In the genomic region with DNA sequence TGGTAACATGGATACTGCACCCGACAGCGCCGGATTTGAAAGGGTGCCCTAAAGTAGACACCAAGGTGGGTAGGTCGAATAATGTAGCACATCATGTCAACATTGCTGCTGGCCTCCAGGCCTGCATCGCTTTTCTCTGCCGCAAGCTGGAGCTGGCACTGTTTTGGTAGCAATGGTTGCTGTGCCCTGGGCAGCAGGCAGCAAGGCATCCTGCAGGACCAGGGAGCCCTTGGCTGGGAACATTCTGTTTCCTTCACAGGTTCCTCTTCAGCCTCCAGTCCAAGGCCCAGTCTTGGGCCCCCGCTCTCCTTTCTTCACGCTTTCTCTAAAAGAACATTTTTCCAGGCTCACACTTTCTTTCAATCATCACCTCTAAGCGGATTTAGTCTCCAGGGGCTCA, we compare ENCODE assay signal across 17 cellular contexts.
DNase-seq lines count a peak whose midpoint lies in the region; ATAC-seq and TF ChIP-seq lines count a peak whose summit lies in the region.
"Had no signal": no experiment of that assay in that cellular context is flagged by ENCODE, and none has a peak within 500 bp of the region (broad histone marks: within the 10 kb centered on the region; RNA-seq: fewer than 3 reads in every experiment).

No MANE protein-coding gene starts in this region.

- WGBS in body of pancreas, 2 donors, result 89 to 90% methylated on average over 9 of the region's 9 CpGs

- H3K4me1 ChIP-seq in gastrocnemius medialis (peaks cover 48 to 72% of the 10 kb centered on the region in 2 donors), body of pancreas (no peaks in the 10 kb centered on the region)

- H3K9me3 Mint-ChIP-seq in activated CD8-positive, alpha-beta T cell treated with anti-CD3 and anti-CD28 coated beads for 36 hours, result peaks cover 3% of the 10 kb centered on the region
- no peaks in the 10 kb centered on the region for H3K9me3 Mint-ChIP-seq in activated CD8-positive, alpha-beta T cell treated with anti-CD3 and anti-CD28 coated beads, Interleukin-2, amount 10 ng/mL, durations not matched to agents 7 days and 5 days (ENCODE audit: insufficient read depth)
- no peaks in the 10 kb centered on the region for H3K9me3 Mint-ChIP-seq in brain

- H3K4me3 Mint-ChIP-seq in activated CD8-positive, alpha-beta T cell treated with anti-CD3 and anti-CD28 coated beads for 36 hours, result no peak overlapping the region
- no peak overlapping the region for H3K4me3 Mint-ChIP-seq in activated CD8-positive, alpha-beta T cell treated with anti-CD3 and anti-CD28 coated beads, Interleukin-2, amount 10 ng/mL, durations not matched to agents 7 days and 5 days
- H3K4me3 Mint-ChIP-seq in brain, result peak overlapping the region in 1 of 5 experiments; percentile 7
- H3K4me3 Mint-ChIP-seq: CD4-positive, CD25-positive, alpha-beta regulatory T cell had no signal

- peak overlapping the region; percentile 30 to 86 (median 56) for H3K27ac ChIP-seq in gastrocnemius medialis
- H3K27ac ChIP-seq in body of pancreas, result no peak overlapping the region
- H3K27ac ChIP-seq: VCaP had no signal

- POLR2A ChIA-PET in activated CD8-positive, alpha-beta T cell treated with anti-CD3 and anti-CD28 coated beads for 36 hours (lab: Charles Lee), result interaction anchor here (0.7 kb wide), 1 partner anchor 503 kb away, joined by 3 read pairs; no protein-coding TSS in a partner anchor
- POLR2A ChIA-PET in activated CD8-positive, alpha-beta T cell treated with anti-CD3 and anti-CD28 coated beads, Interleukin-2, amount 10 ng/mL, durations not matched to agents 7 days and 5 days (lab: Charles Lee), result no interaction called here

- no peak for TF ChIP-seq POLR2A in gastrocnemius medialis (IDR thresholded peaks at IDR 0.05)
- no peak for TF ChIP-seq POLR2A in body of pancreas (IDR thresholded peaks at IDR 0.05)

- H3K36me3 ChIP-seq in gastrocnemius medialis, result no peaks in the 10 kb centered on the region
- no peaks in the 10 kb centered on the region for H3K36me3 ChIP-seq in body of pancreas (replicated peaks in 1 of 2; ENCODE audit: insufficient read depth in 1 of 2, low read depth in 2 of 2)

- H3K27me3 ChIP-seq in gastrocnemius medialis (no peaks in the 10 kb centered on the region), body of pancreas (no peaks in the 10 kb centered on the region)

- H3K9me3 ChIP-seq in gastrocnemius medialis (no peaks in the 10 kb centered on the region), body of pancreas (no peaks in the 10 kb centered on the region)

- H3K27me3 Mint-ChIP-seq in activated CD8-positive, alpha-beta T cell treated with anti-CD3 and anti-CD28 coated beads for 36 hours, result no peaks in the 10 kb centered on the region
- no peaks in the 10 kb centered on the region for H3K27me3 Mint-ChIP-seq in activated CD8-positive, alpha-beta T cell treated with anti-CD3 and anti-CD28 coated beads, Interleukin-2, amount 10 ng/mL, durations not matched to agents 7 days and 5 days (ENCODE audit: low read depth)
- peaks cover 7% of the 10 kb centered on the region for H3K27me3 Mint-ChIP-seq in brain

- intact Hi-C loops in activated CD8-positive, alpha-beta T cell treated with anti-CD3 and anti-CD28 coated beads for 36 hours (cut with micrococcal nuclease), result no loop called here
- intact Hi-C loops in gastrocnemius medialis (cut with DNase I; ENCODE audit: low total_unique reads), result loop anchor here (5.0 to 10.0 kb wide), 2 partner anchors 387 to 555 kb away; no protein-coding TSS in a partner anchor
- intact Hi-C loops in body of pancreas (cut with DNase I), result no loop called here

- H3K4me3 ChIP-seq in gastrocnemius medialis (no peak overlapping the region), body of pancreas (no peak overlapping the region)

- TF ChIP-seq CTCF in activated CD8-positive, alpha-beta T cell treated with anti-CD3 and anti-CD28 coated beads for 36 hours (IDR thresholded peaks at IDR 0.05), result no peak
- TF ChIP-seq CTCF in brain (conservative IDR thresholded peaks at IDR 0.05), result no peak
- TF ChIP-seq CTCF in gastrocnemius medialis (IDR thresholded peaks at IDR 0.05 in 4 of 5, conservative IDR thresholded peaks at IDR 0.05 in 1 of 5), result peak in 2 of 5 experiments; percentile 11 to 24
- no peak for TF ChIP-seq CTCF in body of pancreas (IDR thresholded peaks at IDR 0.05)

- H3K27ac Mint-ChIP-seq in activated CD8-positive, alpha-beta T cell treated with anti-CD3 and anti-CD28 coated beads for 36 hours, result peak overlapping the region; percentile 41
- no peak overlapping the region for H3K27ac Mint-ChIP-seq in activated CD8-positive, alpha-beta T cell treated with anti-CD3 and anti-CD28 coated beads, Interleukin-2, amount 10 ng/mL, durations not matched to agents 7 days and 5 days
- H3K27ac Mint-ChIP-seq in brain, result peak overlapping the region in 4 of 5 experiments; percentile 6 to 49 (median 29)

- no peak for ATAC-seq in activated CD8-positive, alpha-beta T cell treated with anti-CD3 and anti-CD28 coated beads for 36 hours
- no peak for ATAC-seq in activated CD8-positive, alpha-beta T cell treated with anti-CD3 and anti-CD28 coated beads, Interleukin-2, amount 10 ng/mL, durations not matched to agents 7 days and 5 days
- ATAC-seq in gastrocnemius medialis, result peak; percentile 12 to 18
- no peak for ATAC-seq in body of pancreas

- CTCF ChIA-PET in activated CD8-positive, alpha-beta T cell treated with anti-CD3 and anti-CD28 coated beads for 36 hours (lab: Charles Lee), result no interaction called here
- CTCF ChIA-PET in activated CD8-positive, alpha-beta T cell treated with anti-CD3 and anti-CD28 coated beads, Interleukin-2, amount 10 ng/mL, durations not matched to agents 7 days and 5 days (lab: Charles Lee), result no interaction called here

- in situ Hi-C loops in gastrocnemius medialis (cut with MboI; ENCODE audit: low sequenced_read_pairs in 4 of 4), result loop anchor here in 2 of 4 donors (10.0 to 25.0 kb wide), 3 partner anchors 185 to 607 kb away; a partner anchor contains a TSS

- peaks cover 48% of the 10 kb centered on the region for H3K4me1 Mint-ChIP-seq in activated CD8-positive, alpha-beta T cell treated with anti-CD3 and anti-CD28 coated beads for 36 hours (ENCODE audit: low read depth)
- peaks cover 34% of the 10 kb centered on the region for H3K4me1 Mint-ChIP-seq in activated CD8-positive, alpha-beta T cell treated with anti-CD3 and anti-CD28 coated beads, Interleukin-2, amount 10 ng/mL, durations not matched to agents 7 days and 5 days (ENCODE audit: low read depth)
- peaks cover 58% of the 10 kb centered on the region for H3K4me1 Mint-ChIP-seq in brain

- H3K36me3 Mint-ChIP-seq in activated CD8-positive, alpha-beta T cell treated with anti-CD3 and anti-CD28 coated beads for 36 hours (ENCODE audit: low read depth), result no peaks in the 10 kb centered on the region
- peaks cover 4% of the 10 kb centered on the region for H3K36me3 Mint-ChIP-seq in activated CD8-positive, alpha-beta T cell treated with anti-CD3 and anti-CD28 coated beads, Interleukin-2, amount 10 ng/mL, durations not matched to agents 7 days and 5 days (ENCODE audit: low read depth)
- H3K36me3 Mint-ChIP-seq in brain, result no peaks in the 10 kb centered on the region

- no peak for DNase-seq in activated CD8-positive, alpha-beta T cell treated with anti-CD3 and anti-CD28 coated beads for 36 hours
- DNase-seq in activated CD8-positive, alpha-beta T cell treated with anti-CD3 and anti-CD28 coated beads, Interleukin-2, amount 10 ng/mL, durations not matched to agents 7 days and 5 days, result no peak
- DNase-seq in medulla oblongata (ENCODE audit: extremely low spot score), result peak; percentile 42
- DNase-seq in gastrocnemius medialis, result peak; percentile 41 to 71
- DNase-seq in body of pancreas, result no peak
- no peak for DNase-seq in AML-193 (lab: John Stamatoyannopoulos, UW)
- DNase-seq in SK-N-DZ (ENCODE audit: low spot score), result no peak
- DNase-seq: activated effector memory CD4-positive, alpha-beta T cell treated with anti-CD3 and anti-CD28 coated beads, Interleukin-2, amount 50 U/mL, for 16 hours; CD4-positive, CD25-positive, alpha-beta regulatory T cell; foreskin melanocyte; KG1; NCI-H1092 treated with DMSO at 0.1 percent for 48 hours; NCI-H2171; NCI-H748 treated with DMSO at 0.1 percent for 48 hours; stimulated activated naive CD4-positive, alpha-beta T cell had no signal

Comparison
In these comparisons a context has a peak if more than half of its experiments do, and no peak if none do; other contexts are left out.
1. ATAC-seq: peak in gastrocnemius medialis (2 of 2); none in activated CD8-positive, alpha-beta T cell treated with anti-CD3 and anti-CD28 coated beads for 36 hours (single experiment), activated CD8-positive, alpha-beta T cell treated with anti-CD3 and anti-CD28 coated beads, Interleukin-2, amount 10 ng/mL, durations not matched to agents 7 days and 5 days (single experiment) and body of pancreas (single experiment).
2. DNase-seq: peak in medulla oblongata (single experiment) and gastrocnemius medialis (2 of 2); none in activated CD8-positive, alpha-beta T cell treated with anti-CD3 and anti-CD28 coated beads for 36 hours (single experiment), activated CD8-positive, alpha-beta T cell treated with anti-CD3 and anti-CD28 coated beads, Interleukin-2, amount 10 ng/mL, durations not matched to agents 7 days and 5 days (single experiment), body of pancreas (0 of 4), AML-193 (0 of 2) and SK-N-DZ (single experiment).
3. H3K27ac ChIP-seq: peak in gastrocnemius medialis (4 of 4); none in body of pancreas (0 of 4).